8 cellular contexts compared by ENCODE assay signal in genomic region chr7:191105-192034, GRCh38. TPM values are rescaled to one million over a fixed set of nuclear protein-coding genes. Genes with fewer than 3 reads are reported as not detected.
A peak's percentile ranks its signal among the peaks of the same experiment; 100 is the strongest.
DNase-seq lines count a peak whose midpoint lies in the region; ATAC-seq and TF ChIP-seq lines count a peak whose summit lies in the region.

No MANE protein-coding gene starts in this region.

- H2AFZ ChIP-seq in smooth muscle cell (ENCODE audit: low read depth): peak overlapping the region; percentile 86

- H3K4me2 ChIP-seq in smooth muscle cell: peak overlapping the region; percentile 93

- no peaks in the 10 kb centered on the region for H3K27me3 ChIP-seq in smooth muscle cell (ENCODE audit: low read depth)

- H3K79me2 ChIP-seq in smooth muscle cell (ENCODE audit: low read depth): no peaks in the 10 kb centered on the region

- peak; percentile 86 for DNase-seq in ELR (ENCODE audit: low read depth)
- peak; percentile 11 for DNase-seq in NCI-H2081 treated with DMSO at 0.1 percent for 48 hours (lab: John Stamatoyannopoulos, UW)
- DNase-seq in brain pericyte (ENCODE audit: low read depth, low spot score): peak; percentile 85
- DNase-seq in iPS-NIHi11 (ENCODE audit: low spot score): peak; percentile 49
- DNase-seq in smooth muscle cell (lab: John Stamatoyannopoulos, UW; ENCODE audit: unreplicated experiment): no peak
- DNase-seq in NOMO-1 treated with DMSO at 0.1 percent for 48 hours (lab: John Stamatoyannopoulos, UW; ENCODE audit: unreplicated experiment): no peak

- ATAC-seq in GM19467 (IDR thresholded peaks at IDR 0.05; ENCODE audit: unreplicated experiment): no peak
- no peak for ATAC-seq in HG02840 (IDR thresholded peaks at IDR 0.05; ENCODE audit: low FRiP score, unreplicated experiment)

- WGBS in smooth muscle cell (ENCODE audit: low lambda C conversion rate): 42% methylated on average over 27 of the region's 40 CpGs

- H3K9ac ChIP-seq in smooth muscle cell (ENCODE audit: low read depth): no peak overlapping the region

- peak overlapping the region; percentile 71 for H3K4me3 ChIP-seq in smooth muscle cell

- H3K27ac ChIP-seq in smooth muscle cell (ENCODE audit: low read depth): no peak overlapping the region

- H4K20me1 ChIP-seq in smooth muscle cell (ENCODE audit: low read depth): peaks cover 24% of the 10 kb centered on the region

- no peaks in the 10 kb centered on the region for H3F3A ChIP-seq in smooth muscle cell (ENCODE audit: low read depth)

- no peaks in the 10 kb centered on the region for H3K36me3 ChIP-seq in smooth muscle cell (ENCODE audit: low read depth)

- TF ChIP-seq CTCF in smooth muscle cell (IDR thresholded peaks at IDR 0.05; ENCODE audit: borderline replicate concordance, insufficient read depth, poor library complexity, severe bottlenecking): no peak

- no peaks in the 10 kb centered on the region for H3K9me3 ChIP-seq in smooth muscle cell (replicated peaks; ENCODE audit: low read depth)

- peaks cover 15% of the 10 kb centered on the region for H3K4me1 ChIP-seq in smooth muscle cell (ENCODE audit: low read depth)

RNA-seq across cellular contexts. Expression of gene FAM20C, which starts 1.0 kb away (rescaled TPM):
- 4.5 and 5.6 TPM in 2 replicates for total RNA-seq in smooth muscle cell
- 6.2 and 7.0 TPM in 2 replicates for polyA plus RNA-seq in smooth muscle cell

Comparison
In these comparisons a context has a peak if more than half of its experiments do, and no peak if none do; other contexts are left out.
1. DNase-seq: peak in ELR (single experiment), NCI-H2081 treated with DMSO at 0.1 percent for 48 hours (single experiment), brain pericyte (single experiment) and iPS-NIHi11 (single experiment); none in smooth muscle cell (single experiment) and NOMO-1 treated with DMSO at 0.1 percent for 48 hours (single experiment).